In the genomic region with DNA sequence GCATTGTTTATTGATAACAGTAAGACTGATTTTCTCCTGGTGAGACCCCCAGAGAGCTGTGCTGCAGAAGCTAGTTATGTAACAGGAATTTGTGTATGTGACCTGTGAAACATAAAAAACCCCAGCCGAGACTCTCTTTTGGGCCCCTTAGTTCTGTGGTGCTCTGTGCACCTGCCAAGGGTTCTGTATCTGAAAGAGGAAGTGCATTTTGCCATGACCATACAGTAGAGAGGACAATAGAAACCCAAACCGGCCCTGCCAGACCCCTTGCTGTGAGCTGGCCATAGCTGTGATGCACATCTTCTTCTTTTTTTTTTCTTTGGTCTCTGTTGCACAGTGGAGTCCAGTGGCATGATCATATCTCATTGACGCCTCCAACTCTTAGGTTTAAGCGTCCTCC, we compare ENCODE assay signal across 17 cellular contexts. TPM values are rescaled to one million over a fixed set of nuclear protein-coding genes. Genes with fewer than 3 reads are reported as not detected.
A peak's percentile ranks its signal among the peaks of the same experiment; 100 is the strongest.
DNase-seq lines count a peak whose midpoint lies in the region; ATAC-seq and TF ChIP-seq lines count a peak whose summit lies in the region.
"Had no signal": no experiment of that assay in that cellular context is flagged by ENCODE, and none has a peak within 500 bp of the region (broad histone marks: within the 10 kb centered on the region; RNA-seq: fewer than 3 reads in every experiment).

No MANE protein-coding gene starts in this region.

- H3K4me3 Mint-ChIP-seq in T-helper 17 cell: no peak overlapping the region

- H3K27me3 Mint-ChIP-seq in T-helper 17 cell: no peaks in the 10 kb centered on the region

- DNase-seq in GM12865 (ENCODE audit: low read depth): peak; percentile 45
- no peak for DNase-seq in T-helper 17 cell
- no peak for DNase-seq in psoas muscle
- no peak for DNase-seq in kidney glomerular epithelial cell (lab: John Stamatoyannopoulos, UW)
- DNase-seq in head of caudate nucleus: no peak
- DNase-seq: Caco-2, DMS53, GOT3, Karpas-422, NCI-H1436 treated with DMSO at 0.1 percent for 48 hours, NCI-H2227 treated with DMSO at 0.1 percent for 48 hours, NCI-H526 treated with DMSO at 0.1 percent for 48 hours, SHP77 treated with DMSO at 0.1 percent for 48 hours had no signal

- H3K4me3 ChIP-seq in GM12865 (ENCODE audit: low read depth, low read length) (no peak overlapping the region), Loucy (ENCODE audit: low read length, poor library complexity, severe bottlenecking) (no peak overlapping the region), psoas muscle (peak overlapping the region; percentile 58)

- no peak for ATAC-seq in T-helper 17 cell
- no peak for ATAC-seq in psoas muscle
- ATAC-seq in HG03378 (IDR thresholded peaks at IDR 0.05; ENCODE audit: unreplicated experiment): no peak
- no peak for ATAC-seq in GM21717 (IDR thresholded peaks at IDR 0.05; ENCODE audit: unreplicated experiment)

- no peaks in the 10 kb centered on the region for H3K9me2 ChIP-seq in Loucy (replicated peaks; ENCODE audit: low read depth, low read length)

- H3F3A ChIP-seq in Loucy (ENCODE audit: low read depth): no peaks in the 10 kb centered on the region

- no peak overlapping the region for H3K4me2 ChIP-seq in Loucy (ENCODE audit: low read depth, low read length, poor library complexity, severe bottlenecking)

- H3K9me3 ChIP-seq in Loucy (ENCODE audit: insufficient read depth, low read depth, low read length) (peaks cover 5% of the 10 kb centered on the region; the same call in 1 of the 2 replicates), T-helper 17 cell (ENCODE audit: control insufficient read depth, low read length, poor library complexity, severe bottlenecking) (no peaks in the 10 kb centered on the region), psoas muscle (no peaks in the 10 kb centered on the region)

- no peaks in the 10 kb centered on the region for H3K36me3 ChIP-seq in Loucy (ENCODE audit: insufficient read depth, low read length)
- no peaks in the 10 kb centered on the region for H3K36me3 ChIP-seq in psoas muscle (ENCODE audit: insufficient read depth in 1 of 2, low read depth in 1 of 2)

- intact Hi-C loops in psoas muscle (cut with DNase I) (loop anchor here (5.0 to 10.0 kb wide), 4 partner anchors 41 to 229 kb away; no protein-coding TSS in a partner anchor), head of caudate nucleus (cut with DNase I) (no loop called here)

- H3K27ac ChIP-seq in psoas muscle: peak overlapping the region; percentile 92

- WGBS in psoas muscle, 3 donors: 65 to 91% (median 67%) methylated on average over 4 of the region's 4 CpGs

- no peak overlapping the region for H3K9ac ChIP-seq in Loucy (ENCODE audit: low read depth, low read length, poor library complexity, severe bottlenecking)

- peak overlapping the region; percentile 14 for H3K27ac Mint-ChIP-seq in T-helper 17 cell

- 0 out of 2 replicates have a peak overlapping the region, but pooled peaks have one; percentile 11 for H2AFZ ChIP-seq in Loucy (ENCODE audit: low read length)

- H3K36me3 Mint-ChIP-seq in T-helper 17 cell (ENCODE audit: low read depth): peaks cover 5% of the 10 kb centered on the region

- peaks cover 11% of the 10 kb centered on the region for H3K4me1 Mint-ChIP-seq in T-helper 17 cell

- H3K27me3 ChIP-seq in Loucy (ENCODE audit: insufficient read depth, low read length, poor library complexity, severe bottlenecking) (no peaks in the 10 kb centered on the region), psoas muscle (ENCODE audit: insufficient read depth in 3 of 3, low read length in 2 of 3) (no peaks in the 10 kb centered on the region)

- no peaks in the 10 kb centered on the region for H4K20me1 ChIP-seq in Loucy (ENCODE audit: insufficient read depth, low read length, poor library complexity, severe bottlenecking)

- H3K4me1 ChIP-seq in Loucy (ENCODE audit: insufficient read depth, low read length, poor library complexity, severe bottlenecking) (peaks cover 5% of the 10 kb centered on the region), psoas muscle (peaks cover 19% of the 10 kb centered on the region)
- H3K4me1 ChIP-seq: Caco-2 had no signal

- TF ChIP-seq CTCF in GM12865 (IDR thresholded peaks at IDR 0.05; ENCODE audit: insufficient read depth, low read depth, low read length, missing control alignments) (no peak), Loucy (conservative IDR thresholded peaks at IDR 0.05; ENCODE audit: low read length) (no peak), psoas muscle (IDR thresholded peaks at IDR 0.05) (no peak)

- H3K79me2 ChIP-seq in Loucy (ENCODE audit: insufficient read depth, low read length): no peaks in the 10 kb centered on the region

RNA-seq across cellular contexts. Expression of a gene that starts 31.4 kb away (rescaled TPM):
- total RNA-seq in T-helper 17 cell (not detected), psoas muscle (under 1 TPM in 1 of 4 donors, not detected in 3; 0.45 TPM)
- polyA plus RNA-seq in psoas muscle: under 1 TPM; 0.04 to 0.15 (median 0.04) TPM
- total RNA-seq: A673, Caco-2 had no signal

RNA-seq across cellular contexts. Expression of a gene that starts 38.1 kb away (rescaled TPM):
- total RNA-seq in T-helper 17 cell (10 to 100 TPM; 42.7 to 44.8 TPM), psoas muscle (1 to 10 TPM; 1.8 to 9.5 (median 6.1) TPM)
- polyA plus RNA-seq in psoas muscle: 1 to 10 TPM in 2 of 3 donors, under 1 TPM in 1; 0.87 to 2.4 (median 1.0) TPM

Comparison
In these comparisons a context has a peak if more than half of its experiments do, and no peak if none do; other contexts are left out.
1. RNA of a gene that starts 38.1 kb away (total RNA-seq): 42.7 to 44.8 TPM in T-helper 17 cell; 1.8 to 9.5 TPM in psoas muscle; every median in the first group is over 4 times any median in the second.